In the genomic region with DNA sequence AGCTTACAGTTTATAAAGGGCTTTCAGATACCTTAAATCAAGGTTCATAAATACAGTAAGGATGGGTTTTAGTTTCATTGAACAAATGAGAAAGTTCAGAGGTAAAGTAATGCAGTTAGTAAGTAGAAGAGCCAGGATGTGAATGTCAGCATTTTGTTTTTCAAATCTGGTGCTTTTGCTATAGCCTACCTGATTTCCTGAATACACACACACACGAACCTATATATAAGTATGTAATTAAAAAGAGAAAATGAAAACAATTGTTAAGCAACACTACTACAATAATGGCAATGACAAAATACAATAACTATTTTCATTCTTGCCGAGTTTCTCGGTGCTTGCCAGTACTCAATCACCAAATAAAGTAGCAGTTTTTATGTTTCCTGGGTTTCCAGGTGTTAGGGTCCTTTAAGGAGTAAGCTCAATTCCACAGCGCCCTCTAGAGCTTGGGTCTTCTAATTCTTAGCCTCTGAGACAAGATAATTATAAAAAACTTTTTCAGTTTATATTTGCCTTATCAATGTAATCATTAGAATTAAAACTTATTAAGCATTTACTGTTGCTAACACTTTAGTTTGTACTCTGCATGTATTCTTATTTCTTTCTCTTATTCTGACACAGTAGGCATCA, we compare ENCODE assay signal across 8 cellular contexts.
DNase-seq lines count a peak whose midpoint lies in the region; ATAC-seq and TF ChIP-seq lines count a peak whose summit lies in the region.

No MANE protein-coding gene starts in this region.

- DNase-seq in CD4-positive, alpha-beta T cell: peak in 9 of 10 experiments; percentile 4 to 50 (median 31)
- DNase-seq in T follicular helper cell (ENCODE audit: low read depth) (peak; percentile 21), fibroblast of lung (ENCODE audit: low read depth in 2 of 2) (peak; percentile 26 to 59), epidermal melanocyte (ENCODE audit: insufficient read length, low spot score) (no peak)
- DNase-seq in stimulated activated CD4-positive, alpha-beta T cell treated with anti-CD3 and anti-CD28 coated beads, Interleukin-1b, Interleukin-23, amount 100 ng/mL, for 24 hours (ENCODE audit: low read depth in 4 of 4, low spot score in 1 of 4): peak; percentile 9 to 26 (median 18)

- CTCF ChIA-PET in CD4-positive, alpha-beta T cell (lab: Charles Lee): interaction anchor here (1.0 to 1.7 kb wide), 6 partner anchors 28 to 578 kb away, joined by 3 to 6 read pairs (median 3); no protein-coding TSS in a partner anchor

- intact Hi-C loops in CD4-positive, alpha-beta T cell (cut with DNase I, micrococcal nuclease): loop anchor here (5.0 kb wide), 3 partner anchors 40 to 575 kb away; no protein-coding TSS in a partner anchor

- no peak overlapping the region for H3K4me3 Mint-ChIP-seq in CD4-positive, alpha-beta T cell

- H3K27ac Mint-ChIP-seq in CD4-positive, alpha-beta T cell: no peak overlapping the region

- TF ChIP-seq CTCF in CD4-positive, alpha-beta T cell (IDR thresholded peaks at IDR 0.05): peak; percentile 47
- TF ChIP-seq CTCF in fibroblast of lung (conservative IDR thresholded peaks at IDR 0.05 in 1 of 2, IDR thresholded peaks at IDR 0.05 in 1 of 2; ENCODE audit: low read depth in 1 of 2, low read length in 2 of 2): peak in 1 of 2 donors; percentile 63

- no peak overlapping the region for H3K4me3 ChIP-seq in fibroblast of lung (replicated peaks in 1 of 4; ENCODE audit: control extremely low read depth in 1 of 4, insufficient read depth in 1 of 4, low read depth in 3 of 4, low read length in 4 of 4)

- H3K9me3 ChIP-seq in CD4-positive, alpha-beta T cell (ENCODE audit: control insufficient read depth, low read length): no peaks in the 10 kb centered on the region
- H3K9me3 ChIP-seq in fibroblast of lung (ENCODE audit: control insufficient read depth, insufficient read depth, low read depth, low read length): no peaks in the 10 kb centered on the region

- H3K27me3 ChIP-seq in CD4-positive, alpha-beta T cell (ENCODE audit: control insufficient read depth, insufficient read depth, low read length): no peaks in the 10 kb centered on the region
- no peaks in the 10 kb centered on the region for H3K27me3 ChIP-seq in fibroblast of lung (ENCODE audit: control insufficient read depth, insufficient read depth, low read length)

- POLR2A ChIA-PET in CD4-positive, alpha-beta T cell (lab: Charles Lee): interaction anchor here (0.6 kb wide), 1 partner anchor 1177 kb away, joined by 3 read pairs; no protein-coding TSS in a partner anchor

- no peaks in the 10 kb centered on the region for H3K4me1 ChIP-seq in fibroblast of lung (ENCODE audit: control insufficient read depth, extremely low read depth, insufficient read depth, low read length)

- H3K4me2 ChIP-seq in fibroblast of lung (ENCODE audit: extremely low read depth, insufficient read depth, low read length): no peak overlapping the region

- H3K27ac ChIP-seq in CD4-positive, alpha-beta T cell (ENCODE audit: low read depth, low read length): no peak overlapping the region
- no peak overlapping the region for H3K27ac ChIP-seq in fibroblast of lung (ENCODE audit: insufficient read depth, low read length)

- H4K20me1 ChIP-seq in fibroblast of lung (ENCODE audit: control insufficient read depth, extremely low read depth, insufficient read depth, low read length): no peaks in the 10 kb centered on the region

- no peak overlapping the region for H2AFZ ChIP-seq in fibroblast of lung (ENCODE audit: low read length)

- H3K36me3 Mint-ChIP-seq in CD4-positive, alpha-beta T cell (ENCODE audit: low read depth): no peaks in the 10 kb centered on the region

- peak; percentile 41 for ATAC-seq in CD4-positive, alpha-beta T cell (ENCODE audit: poor library complexity)
- ATAC-seq in GM18870 (IDR thresholded peaks at IDR 0.05; ENCODE audit: unreplicated experiment) (peak; percentile 66), HG03565 (IDR thresholded peaks at IDR 0.05; ENCODE audit: unreplicated experiment) (peak; percentile 59), GM21737 (IDR thresholded peaks at IDR 0.05; ENCODE audit: unreplicated experiment) (no peak)

- H3K9ac ChIP-seq in fibroblast of lung (ENCODE audit: insufficient read depth, low read length): no peak overlapping the region

- peaks cover 13% of the 10 kb centered on the region for H3K4me1 Mint-ChIP-seq in CD4-positive, alpha-beta T cell (ENCODE audit: low read depth)

- H3K79me2 ChIP-seq in fibroblast of lung (ENCODE audit: control insufficient read depth, insufficient read depth, low read length): no peaks in the 10 kb centered on the region

- H3K9me3 Mint-ChIP-seq in CD4-positive, alpha-beta T cell: no peaks in the 10 kb centered on the region

- peaks cover 5% of the 10 kb centered on the region for H3K27me3 Mint-ChIP-seq in CD4-positive, alpha-beta T cell

- H3K36me3 ChIP-seq in fibroblast of lung (ENCODE audit: control insufficient read depth, insufficient read depth, low read length): no peaks in the 10 kb centered on the region
